8 cellular contexts compared by ENCODE assay signal in genomic region chr17:80221401-80221800, GRCh38. TPM values are rescaled to one million over a fixed set of nuclear protein-coding genes. Genes with fewer than 3 reads are reported as not detected.
A peak's percentile ranks its signal among the peaks of the same experiment; 100 is the strongest.
DNase-seq lines count a peak whose midpoint lies in the region; ATAC-seq and TF ChIP-seq lines count a peak whose summit lies in the region.

No MANE protein-coding gene starts in this region.

- H3K4me3 ChIP-seq in hepatocyte (peak overlapping the region; percentile 75), gastrocnemius medialis (peak overlapping the region; percentile 69 to 90 (median 78))

- H2AFZ ChIP-seq in hepatocyte, result no peak overlapping the region

- no peaks in the 10 kb centered on the region for H3K9me3 Mint-ChIP-seq in Calu3 (ENCODE audit: low read depth, unreplicated experiment)
- no peaks in the 10 kb centered on the region for H3K9me3 Mint-ChIP-seq in activated CD4-positive, alpha-beta memory T cell treated with anti-CD3 and anti-CD28 coated beads, Interleukin-2, amount 10 ng/mL, durations not matched to agents 7 days and 5 days

- DNase-seq in Calu3, result no peak
- no peak for DNase-seq in activated CD4-positive, alpha-beta memory T cell treated with anti-CD3 and anti-CD28 coated beads, Interleukin-2, amount 10 ng/mL, durations not matched to agents 7 days and 5 days
- no peak for DNase-seq in hepatocyte (ENCODE audit: low spot score)
- DNase-seq in gastrocnemius medialis, result no peak
- DNase-seq in NCI-H2029 treated with DMSO at 0.1 percent for 48 hours (lab: John Stamatoyannopoulos, UW), result no peak
- no peak for DNase-seq in AG08395 (ENCODE audit: low spot score)

- H3K79me2 ChIP-seq in hepatocyte, result peaks cover 32% of the 10 kb centered on the region

- no peak for TF ChIP-seq CTCF in Calu3 (IDR thresholded peaks at IDR 0.05; ENCODE audit: unreplicated experiment)
- no peak for TF ChIP-seq CTCF in hepatocyte (IDR thresholded peaks at IDR 0.05; ENCODE audit: poor library complexity)
- no peak for TF ChIP-seq CTCF in gastrocnemius medialis (IDR thresholded peaks at IDR 0.05 in 4 of 5, conservative IDR thresholded peaks at IDR 0.05 in 1 of 5)

- H3K4me3 Mint-ChIP-seq in Calu3 (ENCODE audit: low read depth, unreplicated experiment), result peak overlapping the region; percentile 92
- H3K4me3 Mint-ChIP-seq in activated CD4-positive, alpha-beta memory T cell treated with anti-CD3 and anti-CD28 coated beads, Interleukin-2, amount 10 ng/mL, durations not matched to agents 7 days and 5 days, result peak overlapping the region; percentile 71

- peaks cover 14% of the 10 kb centered on the region for H3K27me3 Mint-ChIP-seq in Calu3 (ENCODE audit: unreplicated experiment)
- peaks cover 1% of the 10 kb centered on the region for H3K27me3 Mint-ChIP-seq in activated CD4-positive, alpha-beta memory T cell treated with anti-CD3 and anti-CD28 coated beads, Interleukin-2, amount 10 ng/mL, durations not matched to agents 7 days and 5 days

- H3K4me1 ChIP-seq in hepatocyte (ENCODE audit: insufficient read depth) (peaks cover 16% of the 10 kb centered on the region), gastrocnemius medialis (peaks cover 17 to 23% of the 10 kb centered on the region in 2 donors)

- H3K36me3 ChIP-seq in hepatocyte (replicated peaks; ENCODE audit: insufficient read depth, low read depth) (no peaks in the 10 kb centered on the region), gastrocnemius medialis (peaks cover 0 to 9% of the 10 kb centered on the region in 2 donors)

- TF ChIP-seq POLR2A in gastrocnemius medialis (IDR thresholded peaks at IDR 0.05), result no peak

- peaks cover 17% of the 10 kb centered on the region for H3K36me3 Mint-ChIP-seq in Calu3 (ENCODE audit: insufficient read depth, unreplicated experiment)
- peaks cover 26% of the 10 kb centered on the region for H3K36me3 Mint-ChIP-seq in activated CD4-positive, alpha-beta memory T cell treated with anti-CD3 and anti-CD28 coated beads, Interleukin-2, amount 10 ng/mL, durations not matched to agents 7 days and 5 days (ENCODE audit: low read depth)

- POLR2A ChIA-PET in activated CD4-positive, alpha-beta memory T cell treated with anti-CD3 and anti-CD28 coated beads, Interleukin-2, amount 10 ng/mL, durations not matched to agents 7 days and 5 days (lab: Charles Lee), result interaction anchor here (1.0 kb wide), 1 partner anchor 76 kb away, joined by 3 read pairs; no protein-coding TSS in a partner anchor

- H3K4me2 ChIP-seq in hepatocyte, result peak overlapping the region; percentile 96

- no peaks in the 10 kb centered on the region for H3K9me2 ChIP-seq in hepatocyte (replicated peaks; ENCODE audit: insufficient read depth)

- H3K27me3 ChIP-seq in hepatocyte (no peaks in the 10 kb centered on the region), gastrocnemius medialis (no peaks in the 10 kb centered on the region)

- H3K9me3 ChIP-seq in hepatocyte (ENCODE audit: low read depth), result no peaks in the 10 kb centered on the region
- H3K9me3 ChIP-seq in gastrocnemius medialis, result no peaks in the 10 kb centered on the region

- intact Hi-C loops in Calu3 (cut with micrococcal nuclease; ENCODE audit: unreplicated experiment), result no loop called here
- intact Hi-C loops in gastrocnemius medialis (cut with DNase I; ENCODE audit: low total_unique reads), result no loop called here

- H3K27ac ChIP-seq in hepatocyte, result peak overlapping the region; percentile 88
- H3K27ac ChIP-seq in gastrocnemius medialis, result peak overlapping the region in 2 of 4 donors; percentile 82 to 84

- H3K27ac Mint-ChIP-seq in Calu3 (ENCODE audit: unreplicated experiment), result no peak overlapping the region
- H3K27ac Mint-ChIP-seq in activated CD4-positive, alpha-beta memory T cell treated with anti-CD3 and anti-CD28 coated beads, Interleukin-2, amount 10 ng/mL, durations not matched to agents 7 days and 5 days, result peak overlapping the region; percentile 44

- peaks cover 19% of the 10 kb centered on the region for H3K4me1 Mint-ChIP-seq in Calu3 (ENCODE audit: low read depth, unreplicated experiment)
- peaks cover 32% of the 10 kb centered on the region for H3K4me1 Mint-ChIP-seq in activated CD4-positive, alpha-beta memory T cell treated with anti-CD3 and anti-CD28 coated beads, Interleukin-2, amount 10 ng/mL, durations not matched to agents 7 days and 5 days

- WGBS in hepatocyte (ENCODE audit: low lambda C conversion rate, missing lambda C conversion rate), result 86% methylated on average over 19 of the region's 20 CpGs

- no peaks in the 10 kb centered on the region for H4K20me1 ChIP-seq in hepatocyte (ENCODE audit: insufficient read depth, poor library complexity, severe bottlenecking)

- CTCF ChIA-PET in Calu3 (lab: Charles Lee), result no interaction called here
- CTCF ChIA-PET in activated CD4-positive, alpha-beta memory T cell treated with anti-CD3 and anti-CD28 coated beads, Interleukin-2, amount 10 ng/mL, durations not matched to agents 7 days and 5 days (lab: Charles Lee), result no interaction called here

- ATAC-seq in gastrocnemius medialis (no peak), GM21786 (IDR thresholded peaks at IDR 0.05; ENCODE audit: unreplicated experiment) (no peak), GM18867 (IDR thresholded peaks at IDR 0.05; ENCODE audit: unreplicated experiment) (no peak)

- BruUV-seq in Calu3 (replicated peaks; lab: Mats Ljungman, UMichigan), result TSS peak; percentile 28

- in situ Hi-C loops in gastrocnemius medialis (cut with MboI; ENCODE audit: low sequenced_read_pairs in 4 of 4), result no loop called here

RNA-seq across cellular contexts. Expression of gene SLC26A11, which starts 1.2 kb away (rescaled TPM):
- 7.2 and 10.4 TPM in 2 replicates for total RNA-seq in Calu3 (2022)
- total RNA-seq in activated CD4-positive, alpha-beta memory T cell treated with anti-CD3 and anti-CD28 coated beads, Interleukin-2, amount 10 ng/mL, durations not matched to agents 7 days and 5 days, result 10 to 100 TPM; 16.0 to 20.0 TPM
- 17.5 and 18.8 TPM in 2 replicates for total RNA-seq in hepatocyte
- polyA plus RNA-seq in hepatocyte, result 24.9 and 40.4 TPM in 2 replicates
- 1 to 10 TPM; 2.6 to 3.3 (median 3.1) TPM for total RNA-seq in gastrocnemius medialis

RNA-seq across cellular contexts. Expression of gene SGSH, which starts 1.3 kb away (rescaled TPM):
- 32.2 and 50.3 TPM in 2 replicates for total RNA-seq in Calu3 (2022)
- 10 to 100 TPM; 56.5 to 61.1 TPM for total RNA-seq in activated CD4-positive, alpha-beta memory T cell treated with anti-CD3 and anti-CD28 coated beads, Interleukin-2, amount 10 ng/mL, durations not matched to agents 7 days and 5 days
- 16.0 and 23.7 TPM in 2 replicates for total RNA-seq in hepatocyte
- polyA plus RNA-seq in hepatocyte, result 59.6 and 71.5 TPM in 2 replicates
- total RNA-seq in gastrocnemius medialis, result 10 to 100 TPM in 1 of 4 donors, 1 to 10 TPM in 3; 3.2 to 11.7 (median 6.1) TPM

RNA-seq across cellular contexts. Expression of gene RNF213, which starts 39.3 kb away (rescaled TPM):
- 221 and 369 TPM in 2 replicates for total RNA-seq in Calu3 (2022)
- 100 to 1,000 TPM; 787 to 849 TPM for total RNA-seq in activated CD4-positive, alpha-beta memory T cell treated with anti-CD3 and anti-CD28 coated beads, Interleukin-2, amount 10 ng/mL, durations not matched to agents 7 days and 5 days
- total RNA-seq in hepatocyte, result 53.1 and 57.4 TPM in 2 replicates
- polyA plus RNA-seq in hepatocyte, result 21.1 and 32.6 TPM in 2 replicates
- total RNA-seq in gastrocnemius medialis, result 10 to 100 TPM; 24.1 to 51.8 (median 28.6) TPM

RNA-seq across cellular contexts. Expression of gene CARD14, which starts 51.6 kb away (rescaled TPM):
- total RNA-seq in Calu3 (2022) (5.9 and 7.4 TPM in 2 replicates), hepatocyte (0.16 and 0.17 TPM in 2 replicates), gastrocnemius medialis (not detected)
- not detected for total RNA-seq in activated CD4-positive, alpha-beta memory T cell treated with anti-CD3 and anti-CD28 coated beads, Interleukin-2, amount 10 ng/mL, durations not matched to agents 7 days and 5 days
- 0.17 and 0.61 TPM in 2 replicates for polyA plus RNA-seq in hepatocyte
